ENCODE assay signal across 22 cellular contexts in genomic region chr22:49619301-49619700, GRCh38.
"Had no signal": no experiment of that assay in that cellular context is flagged by ENCODE, and none has a peak within 500 bp of the region (broad histone marks: within the 10 kb centered on the region; RNA-seq: fewer than 3 reads in every experiment).

No MANE protein-coding gene starts in this region.

- ATAC-seq: effector memory CD8-positive, alpha-beta T cell; gastrocnemius medialis; left lung; naive thymus-derived CD8-positive, alpha-beta T cell; pancreas; psoas muscle; right lobe of liver; stimulated activated memory B cell treated with anti-CD40 and anti-IgM and Interleukin-4, amounts not matched to agents 10 μg/mL and 1 μg/mL and 100 μg/mL, for 72 hours had no signal

- H3K9me3 Mint-ChIP-seq: effector memory CD8-positive, alpha-beta T cell; stimulated activated memory B cell treated with anti-CD40 and anti-IgM and Interleukin-4, amounts not matched to agents 10 μg/mL and 1 μg/mL and 100 μg/mL, for 72 hours; stimulated activated naive CD8-positive, alpha-beta T cell treated with anti-CD3 and anti-CD28 coated beads, Interleukin-15, Interleukin-2, amounts not matched to agents 100 ng/mL and 50 ng/mL, for 24 hours had no signal

- H3K27me3 ChIP-seq: pancreas, right lobe of liver, testis had no signal

- H3K36me3 ChIP-seq: esophagus muscularis mucosa, gastrocnemius medialis, left lung, pancreas, right lobe of liver, tibial nerve had no signal

- H3K27ac Mint-ChIP-seq: dendritic cell treated with granulocyte-macrophage colony-stimulating factor and Interleukin-4, amounts not matched to agents 40 ng/mL and 50 ng/mL, for 4 days; effector memory CD8-positive, alpha-beta T cell; stimulated activated memory B cell treated with anti-CD40 and anti-IgM and Interleukin-4, amounts not matched to agents 10 μg/mL and 1 μg/mL and 100 μg/mL, for 72 hours; stimulated activated naive CD8-positive, alpha-beta T cell treated with anti-CD3 and anti-CD28 coated beads, Interleukin-15, Interleukin-2, amounts not matched to agents 100 ng/mL and 50 ng/mL, for 24 hours had no signal

- H3K4me1 ChIP-seq: esophagus muscularis mucosa, gastrocnemius medialis, left lung, pancreas, psoas muscle, right lobe of liver, testis, tibial nerve had no signal

- H3K27ac ChIP-seq: epithelial cell of prostate, esophagus muscularis mucosa, gastrocnemius medialis, left lung, pancreas, psoas muscle, right lobe of liver, testis, tibial nerve had no signal

- H3K4me3 ChIP-seq: esophagus muscularis mucosa, gastrocnemius medialis, left lung, pancreas, psoas muscle, right lobe of liver, testis, tibial nerve had no signal

- DNase-seq: effector memory CD8-positive, alpha-beta T cell; gastrocnemius medialis; glutamatergic neuron; islet precursor cell; mammary epithelial cell; nucleus accumbens; psoas muscle; retina; stimulated activated CD4-positive, alpha-beta T cell treated with anti-CD3 and anti-CD28 coated beads, Interleukin-15, amount 100 ng/mL, for 24 hours; stimulated activated CD4-positive, alpha-beta T cell treated with anti-CD3 and anti-CD28 coated beads, Interleukin-1b, Interleukin-23, amount 100 ng/mL, for 48 hours; stimulated activated CD4-positive, alpha-beta T cell treated with anti-CD3 and anti-CD28 coated beads, Interleukin-4, amount 100 ng/mL, for 24 hours; testis had no signal

- H3K9me3 ChIP-seq: gastrocnemius medialis, pancreas, psoas muscle, right lobe of liver, testis had no signal

- H3K27me3 Mint-ChIP-seq: dendritic cell treated with granulocyte-macrophage colony-stimulating factor and Interleukin-4, amounts not matched to agents 40 ng/mL and 50 ng/mL, for 4 days; effector memory CD8-positive, alpha-beta T cell; naive thymus-derived CD8-positive, alpha-beta T cell; stimulated activated memory B cell treated with anti-CD40 and anti-IgM and Interleukin-4, amounts not matched to agents 10 μg/mL and 1 μg/mL and 100 μg/mL, for 72 hours; stimulated activated naive CD8-positive, alpha-beta T cell treated with anti-CD3 and anti-CD28 coated beads, Interleukin-15, Interleukin-2, amounts not matched to agents 100 ng/mL and 50 ng/mL, for 24 hours had no signal

- H3K4me3 Mint-ChIP-seq: dendritic cell treated with granulocyte-macrophage colony-stimulating factor and Interleukin-4, amounts not matched to agents 40 ng/mL and 50 ng/mL, for 4 days; effector memory CD8-positive, alpha-beta T cell; naive thymus-derived CD8-positive, alpha-beta T cell; stimulated activated memory B cell treated with anti-CD40 and anti-IgM and Interleukin-4, amounts not matched to agents 10 μg/mL and 1 μg/mL and 100 μg/mL, for 72 hours; stimulated activated naive CD8-positive, alpha-beta T cell treated with anti-CD3 and anti-CD28 coated beads, Interleukin-15, Interleukin-2, amounts not matched to agents 100 ng/mL and 50 ng/mL, for 24 hours had no signal
